Comparison of ENCODE assay signal across 9 cellular contexts in the genomic region with DNA sequence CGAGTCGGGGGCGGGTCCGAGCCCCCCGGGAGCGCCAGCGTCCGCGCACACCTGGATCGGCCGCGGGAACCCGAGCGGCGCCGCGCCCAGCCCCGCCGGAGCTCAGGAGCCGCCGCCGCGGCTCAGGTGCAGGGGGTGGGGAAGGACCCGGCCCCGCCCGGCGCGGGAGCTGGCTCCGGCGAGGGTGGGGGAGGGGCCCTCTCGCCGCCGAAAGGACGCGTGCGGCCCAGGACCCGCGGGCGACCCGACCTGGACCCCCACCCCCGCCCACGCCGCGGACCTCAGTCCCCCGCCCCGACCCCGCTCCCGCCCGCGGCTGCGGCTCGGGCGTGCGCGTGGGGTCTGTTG. TPM values are rescaled to one million over a fixed set of nuclear protein-coding genes. Genes with fewer than 3 reads are reported as not detected.
DNase-seq lines count a peak whose midpoint lies in the region; ATAC-seq and TF ChIP-seq lines count a peak whose summit lies in the region.
"Had no signal": no experiment of that assay in that cellular context is flagged by ENCODE, and none has a peak within 500 bp of the region (broad histone marks: within the 10 kb centered on the region; RNA-seq: fewer than 3 reads in every experiment).

A gene (minus strand): TSS at position 144 of the 348 bp plus-strand sequence. CDS start 105,251 bp downstream, outside the sequence.

- H3K4me1 Mint-ChIP-seq in osteocyte (ENCODE audit: unreplicated experiment) = peaks cover 15% of the 10 kb centered on the region

- peak within 1 kb of the TSS; percentile 87 for H3K27ac ChIP-seq in C4-2B
- H3K27ac ChIP-seq: neutrophil had no signal

- ATAC-seq in GM21381 (IDR thresholded peaks at IDR 0.05; ENCODE audit: unreplicated experiment) = no peak
- no peak for ATAC-seq in GM19452 (IDR thresholded peaks at IDR 0.05; ENCODE audit: unreplicated experiment)

- H3K9me3 Mint-ChIP-seq in osteocyte (ENCODE audit: unreplicated experiment) = no peaks in the 10 kb centered on the region

- H3K4me3 Mint-ChIP-seq in osteocyte (ENCODE audit: unreplicated experiment) = peak within 1 kb of the TSS; percentile 58

- TF ChIP-seq CTCF in C4-2B (conservative IDR thresholded peaks at IDR 0.05) (no peak), foreskin fibroblast (IDR thresholded peaks at IDR 0.05; ENCODE audit: low read depth, low read length) (no peak), osteocyte (IDR thresholded peaks at IDR 0.05) (no peak)

- DNase-seq in NT2/D1 (ENCODE audit: low read depth, low spot score) (no peak), foreskin fibroblast (no peak), osteocyte (ENCODE audit: extremely low spot score, unreplicated experiment) (no peak), Kasumi-1 (lab: John Stamatoyannopoulos, UW) (no peak), NCI-H187 treated with DMSO at 0.1 percent for 48 hours (lab: John Stamatoyannopoulos, UW) (no peak)

- H3K4me1 ChIP-seq in NT2/D1 (ENCODE audit: insufficient read depth, insufficient read length) = peaks cover 23% of the 10 kb centered on the region

- peaks cover 31% of the 10 kb centered on the region for H3K27me3 ChIP-seq in NT2/D1 (ENCODE audit: insufficient read depth, insufficient read length)

- H3K27me3 Mint-ChIP-seq in osteocyte (ENCODE audit: unreplicated experiment) = peaks cover 58% of the 10 kb centered on the region

- H3K4me3 ChIP-seq in NT2/D1 (ENCODE audit: insufficient read length, low read depth) (peak within 1 kb of the TSS; percentile 67), foreskin fibroblast (ENCODE audit: low read depth in 1 of 2, low read length in 2 of 2) (peak within 1 kb of the TSS; percentile 46 to 50)

- H3K36me3 Mint-ChIP-seq in osteocyte (ENCODE audit: unreplicated experiment) = no peaks in the 10 kb centered on the region

- H3K9me3 ChIP-seq in NT2/D1 (ENCODE audit: insufficient read depth, low read length) = no peaks in the 10 kb centered on the region
- H3K9me3 ChIP-seq: neutrophil had no signal

- H3K27ac Mint-ChIP-seq in osteocyte (ENCODE audit: unreplicated experiment) = no peak within 1 kb of the TSS

- H3K36me3 ChIP-seq in NT2/D1 (ENCODE audit: insufficient read depth, insufficient read length, low read length) = no peaks in the 10 kb centered on the region
- H3K36me3 ChIP-seq: neutrophil had no signal

- H3K9ac ChIP-seq in NT2/D1 (ENCODE audit: insufficient read length, low read depth) = peak within 1 kb of the TSS; percentile 82

RNA-seq across cellular contexts. Expression of the gene that starts here (rescaled TPM):
- total RNA-seq in osteocyte = 0.03 and 0.16 TPM in 2 replicates
